29 cellular contexts compared by ENCODE assay signal in genomic region chr21:37819372-37819771, GRCh38.
"Had no signal": no experiment of that assay in that cellular context is flagged by ENCODE, and none has a peak within 500 bp of the region (broad histone marks: within the 10 kb centered on the region; RNA-seq: fewer than 3 reads in every experiment).

No MANE protein-coding gene starts in this region.

- DNase-seq: activated CD4-positive, alpha-beta T cell treated with anti-CD3 and anti-CD28 coated beads for 4 hours; activated CD8-positive, alpha-beta memory T cell treated with anti-CD3 and anti-CD28 coated beads, Interleukin-2, amount 50 U/mL, for 4 hours; activated CD8-positive, alpha-beta T cell treated with anti-CD3 and anti-CD28 coated beads for 36 hours; activated gamma-delta T cell treated with Interleukin-2 at 50 U/mL for 16 hours; activated naive CD4-positive, alpha-beta T cell treated with anti-CD3 and anti-CD28 coated beads, Interleukin-2, amount 10 ng/mL, durations not matched to agents 7 days and 5 days; activated naive CD8-positive, alpha-beta T cell treated with anti-CD3 and anti-CD28 coated beads, Interleukin-2, amount 10 ng/mL, durations not matched to agents 7 days and 5 days; activated T-cell treated with anti-CD3 and anti-CD28 coated beads, Interleukin-2, amount 50 U/mL, for 72 hours; body of pancreas; central memory CD4-positive, alpha-beta T cell; MG63; MV-4-11; NCI-H1092 treated with DMSO at 0.1 percent for 48 hours; NCI-H1417 treated with DMSO at 0.1 percent for 48 hours; NCI-H1694; NCI-H2029; NCI-H2107; NCI-H2171 treated with DMSO at 0.1 percent for 48 hours; NCI-H345; NCI-H510A; NCI-H526 treated with DMSO at 0.1 percent for 48 hours; NCI-H82; OCI-M1; RPMI8226; SJCRH30; SK-N-SH; T-helper 1 cell; WERI-Rb-1 had no signal

- H3K9ac ChIP-seq: SK-N-SH had no signal

- H3K27ac ChIP-seq: ascending aorta, body of pancreas, SJCRH30, WERI-Rb-1 had no signal

- H3K4me3 ChIP-seq: ascending aorta, body of pancreas, MG63, SJCRH30 had no signal

- H3K27me3 ChIP-seq: ascending aorta, body of pancreas had no signal

- H3K9me3 ChIP-seq: ascending aorta, body of pancreas, MG63, SJCRH30, SK-N-SH had no signal

- H3K4me1 Mint-ChIP-seq: activated naive CD4-positive, alpha-beta T cell treated with anti-CD3 and anti-CD28 coated beads, Interleukin-2, amount 10 ng/mL, durations not matched to agents 7 days and 5 days; activated naive CD8-positive, alpha-beta T cell treated with anti-CD3 and anti-CD28 coated beads, Interleukin-2, amount 10 ng/mL, durations not matched to agents 7 days and 5 days had no signal

- H3K27me3 Mint-ChIP-seq: activated CD8-positive, alpha-beta T cell treated with anti-CD3 and anti-CD28 coated beads for 36 hours; activated naive CD4-positive, alpha-beta T cell treated with anti-CD3 and anti-CD28 coated beads, Interleukin-2, amount 10 ng/mL, durations not matched to agents 7 days and 5 days had no signal

- H3K27ac Mint-ChIP-seq: activated CD8-positive, alpha-beta T cell treated with anti-CD3 and anti-CD28 coated beads for 36 hours; activated naive CD4-positive, alpha-beta T cell treated with anti-CD3 and anti-CD28 coated beads, Interleukin-2, amount 10 ng/mL, durations not matched to agents 7 days and 5 days; activated naive CD8-positive, alpha-beta T cell treated with anti-CD3 and anti-CD28 coated beads, Interleukin-2, amount 10 ng/mL, durations not matched to agents 7 days and 5 days; activated T-cell treated with anti-CD3 and anti-CD28 coated beads, Interleukin-2, amount 50 U/mL, for 72 hours; activated T-helper 2 cell treated with anti-CD3 and anti-CD28 coated beads, Interferon-gamma antibody, Interleukin-2, Interleukin-4, amounts not matched to agents 10 μg/mL and 5 μg/mL and 100 μg/mL, durations not matched to agents 14 hours and 24 hours and 36 hours had no signal

- H3K36me3 Mint-ChIP-seq: activated naive CD4-positive, alpha-beta T cell treated with anti-CD3 and anti-CD28 coated beads, Interleukin-2, amount 10 ng/mL, durations not matched to agents 7 days and 5 days; activated naive CD8-positive, alpha-beta T cell treated with anti-CD3 and anti-CD28 coated beads, Interleukin-2, amount 10 ng/mL, durations not matched to agents 7 days and 5 days had no signal

- H3K4me3 Mint-ChIP-seq: activated CD8-positive, alpha-beta T cell treated with anti-CD3 and anti-CD28 coated beads for 36 hours; activated naive CD4-positive, alpha-beta T cell treated with anti-CD3 and anti-CD28 coated beads, Interleukin-2, amount 10 ng/mL, durations not matched to agents 7 days and 5 days; activated naive CD8-positive, alpha-beta T cell treated with anti-CD3 and anti-CD28 coated beads, Interleukin-2, amount 10 ng/mL, durations not matched to agents 7 days and 5 days; activated T-cell treated with anti-CD3 and anti-CD28 coated beads, Interleukin-2, amount 50 U/mL, for 72 hours had no signal

- H3K4me2 ChIP-seq: SK-N-SH had no signal

- H3K36me3 ChIP-seq: ascending aorta, MG63, SJCRH30, WERI-Rb-1 had no signal

- H3K9me3 Mint-ChIP-seq: activated CD8-positive, alpha-beta T cell treated with anti-CD3 and anti-CD28 coated beads for 36 hours; activated naive CD4-positive, alpha-beta T cell treated with anti-CD3 and anti-CD28 coated beads, Interleukin-2, amount 10 ng/mL, durations not matched to agents 7 days and 5 days; activated naive CD8-positive, alpha-beta T cell treated with anti-CD3 and anti-CD28 coated beads, Interleukin-2, amount 10 ng/mL, durations not matched to agents 7 days and 5 days; activated T-helper 2 cell treated with anti-CD3 and anti-CD28 coated beads, Interferon-gamma antibody, Interleukin-2, Interleukin-4, amounts not matched to agents 10 μg/mL and 5 μg/mL and 100 μg/mL, durations not matched to agents 14 hours and 24 hours and 36 hours had no signal

- H3K4me1 ChIP-seq: ascending aorta, body of pancreas had no signal
